In genomic region chr5:81290146-81290545, GRCh38 we compare ENCODE assay signal across 29 cellular contexts. TPM values are rescaled to one million over a fixed set of nuclear protein-coding genes. Genes with fewer than 3 reads are reported as not detected.
"Had no signal": no experiment of that assay in that cellular context is flagged by ENCODE, and none has a peak within 500 bp of the region (broad histone marks: within the 10 kb centered on the region; RNA-seq: fewer than 3 reads in every experiment).

No MANE protein-coding gene starts in this region.

- H3K36me3 ChIP-seq: cardiac muscle cell had no signal

- H3K4me1 ChIP-seq: ascending aorta had no signal

- H3K4me1 Mint-ChIP-seq: brain had no signal

- DNase-seq: activated CD4-positive, alpha-beta memory T cell treated with anti-CD3 and anti-CD28 coated beads for 36 hours; activated CD4-positive, alpha-beta T cell treated with anti-CD3 and anti-CD28 coated beads, Interleukin-2, amount 10 ng/mL, durations not matched to agents 7 days and 5 days; activated CD4-positive, CD25-positive, alpha-beta regulatory T cell; activated CD8-positive, alpha-beta memory T cell treated with anti-CD3 and anti-CD28 coated beads for 24 hours; activated effector memory CD4-positive, alpha-beta T cell treated with anti-CD3 and anti-CD28 coated beads, Interleukin-2, amount 50 U/mL, for 16 hours; activated naive CD4-positive, alpha-beta T cell treated with Interleukin-2 at 50 U/mL for 16 hours; activated T-cell treated with anti-CD3 and anti-CD28 coated beads, Interleukin-2, amount 50 U/mL, for 4 hours; Kasumi-1; NCI-H1048; NCI-H1417; NCI-H2029; NCI-H2107; NCI-H345; NCI-H510A; NCI-H69; NK-92 treated with Interleukin-12 subunit alpha and Interleukin-12 subunit beta, amount 100 ng/mL, for 24 hours; OCI-M1; RPMI8226; T-helper 1 cell had no signal

- H3K27me3 ChIP-seq: ascending aorta, cardiac muscle cell had no signal

- ATAC-seq: activated T-cell treated with anti-CD3 and anti-CD28 coated beads, Interleukin-2, amount 50 U/mL, for 4 hours; Panc1; Right ventricle myocardium inferior had no signal

- H3K27ac ChIP-seq: ascending aorta, cardiac muscle cell, SK-N-MC, VCaP had no signal

- H3K4me3 ChIP-seq: ascending aorta, cardiac muscle cell, SK-N-MC had no signal

- H3K27ac Mint-ChIP-seq: activated CD4-positive, alpha-beta memory T cell treated with anti-CD3 and anti-CD28 coated beads for 36 hours; activated CD4-positive, alpha-beta T cell treated with anti-CD3 and anti-CD28 coated beads, Interleukin-2, amount 10 ng/mL, durations not matched to agents 7 days and 5 days; activated naive CD8-positive, alpha-beta T cell; brain had no signal

- H3K4me3 Mint-ChIP-seq: activated CD4-positive, alpha-beta memory T cell treated with anti-CD3 and anti-CD28 coated beads for 36 hours; activated CD4-positive, alpha-beta T cell treated with anti-CD3 and anti-CD28 coated beads, Interleukin-2, amount 10 ng/mL, durations not matched to agents 7 days and 5 days; activated naive CD8-positive, alpha-beta T cell; activated T-cell treated with anti-CD3 and anti-CD28 coated beads, Interleukin-2, amount 50 U/mL, for 4 hours; brain had no signal

- H3K27me3 Mint-ChIP-seq: activated CD4-positive, alpha-beta memory T cell treated with anti-CD3 and anti-CD28 coated beads for 36 hours; activated CD4-positive, alpha-beta T cell treated with anti-CD3 and anti-CD28 coated beads, Interleukin-2, amount 10 ng/mL, durations not matched to agents 7 days and 5 days; activated naive CD8-positive, alpha-beta T cell; brain had no signal

RNA-seq across cellular contexts. Expression of gene CKMT2, which starts 57.0 kb away (rescaled TPM):
- total RNA-seq: activated CD4-positive, alpha-beta memory T cell treated with anti-CD3 and anti-CD28 coated beads for 36 hours; activated CD4-positive, alpha-beta T cell treated with anti-CD3 and anti-CD28 coated beads, Interleukin-2, amount 10 ng/mL, durations not matched to agents 7 days and 5 days; activated T-cell treated with anti-CD3 and anti-CD28 coated beads, Interleukin-2, amount 50 U/mL, for 4 hours; M059J; T-helper 2 cell treated with Interferon-gamma antibody and Interleukin-4, amounts not matched to agents 100 ng/mL and 5 ng/mL, for 36 hours had no signal
